1 cellular context compared by ENCODE assay signal in the genomic region with DNA sequence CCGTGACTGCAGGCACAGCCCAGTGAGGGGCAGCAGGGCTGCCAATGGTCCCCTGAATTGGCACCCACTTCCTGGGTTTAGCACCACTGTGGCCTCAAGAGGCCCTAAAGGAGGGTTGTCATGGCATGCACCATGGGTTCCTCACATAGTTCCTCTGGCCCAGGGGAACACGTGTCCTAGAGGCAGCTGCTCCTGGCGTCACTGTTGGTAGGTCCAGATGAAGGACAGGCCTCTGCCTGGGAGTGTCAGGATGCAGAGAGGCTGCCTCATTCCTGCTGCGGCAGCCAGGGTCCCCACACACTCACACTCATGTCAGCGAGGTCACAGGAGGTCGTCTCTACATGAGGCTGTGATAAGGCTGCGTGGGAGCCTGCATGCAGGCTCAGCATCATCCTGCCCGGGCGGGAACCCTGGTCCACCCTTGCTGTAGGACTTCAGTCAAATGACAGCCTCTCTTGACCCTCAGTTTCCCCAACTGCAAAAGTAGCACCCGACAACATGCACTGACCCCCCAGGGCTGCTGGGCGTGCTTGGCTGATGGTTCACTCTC.
TF ChIP-seq lines count a peak whose summit lies in the region.

No MANE protein-coding gene starts in this region.

TF ChIP-seq in K562, 482 proteins besides CTCF, POLR2A, EP300 and RAD21 (continues in another document):
- no peak for TF ChIP-seq E2F1 (CRISPR knock-in tag; IDR thresholded peaks at IDR 0.05)
- no peak for TF ChIP-seq ERF (CRISPR knock-in tag; IDR thresholded peaks at IDR 0.05)
- 0 out of 2 replicates have a peak, but pooled peaks have one; percentile 20 for TF ChIP-seq TCF3 (CRISPR knock-in tag; IDR thresholded peaks at IDR 0.05)
- TF ChIP-seq MAFG (tag; conservative IDR thresholded peaks at IDR 0.05) = no peak
- no peak for TF ChIP-seq ZNF764 (CRISPR knock-in tag; IDR thresholded peaks at IDR 0.05; ENCODE audit: low read depth)
- TF ChIP-seq SRSF1 (IDR thresholded peaks at IDR 0.05; ENCODE audit: low read depth, low read length) = no peak
- TF ChIP-seq TCFL5 (CRISPR knock-in tag; conservative IDR thresholded peaks at IDR 0.05) = no peak
- TF ChIP-seq ESRRA (IDR thresholded peaks at IDR 0.05; ENCODE audit: borderline replicate concordance, low read depth) = no peak
- TF ChIP-seq ZFP30 (CRISPR knock-in tag; IDR thresholded peaks at IDR 0.05; ENCODE audit: borderline replicate concordance) = no peak
- TF ChIP-seq MEF2D (tag; conservative IDR thresholded peaks at IDR 0.05; ENCODE audit: low read depth) = no peak
- no peak for TF ChIP-seq ZNF655 (CRISPR knock-in tag; IDR thresholded peaks at IDR 0.05)
- no peak for TF ChIP-seq RB1 (IDR thresholded peaks at IDR 0.05; ENCODE audit: low read depth)
- TF ChIP-seq BRD9 (IDR thresholded peaks at IDR 0.05; ENCODE audit: low read depth, partially characterized antibody) = no peak
- no peak for TF ChIP-seq ZBTB11 (CRISPR knock-in tag; IDR thresholded peaks at IDR 0.05)
- peak in 1 of 2 experiments; percentile 14; a peak in 1 of 4 replicates for TF ChIP-seq KDM1A (IDR thresholded peaks at IDR 0.05)
- no peak for TF ChIP-seq ZNF280A (IDR thresholded peaks at IDR 0.05; ENCODE audit: low read depth, partially characterized antibody)
- TF ChIP-seq PTBP1 (IDR thresholded peaks at IDR 0.05; ENCODE audit: low read depth, low read length) = no peak
- no peak for TF ChIP-seq ZNF133 (CRISPR knock-in tag; IDR thresholded peaks at IDR 0.05)
- no peak for TF ChIP-seq BMI1 (IDR thresholded peaks at IDR 0.05; ENCODE audit: low read length)
- no peak for TF ChIP-seq CCAR2 (IDR thresholded peaks at IDR 0.05; ENCODE audit: low read depth, low read length)
- peak; percentile 9; the same call in 1 of the 2 replicates for TF ChIP-seq MGA (IDR thresholded peaks at IDR 0.05)
- no peak for TF ChIP-seq ZNF24 (IDR thresholded peaks at IDR 0.05)
- TF ChIP-seq E2F6 (IDR thresholded peaks at IDR 0.05; ENCODE audit: borderline replicate concordance in 1 of 2, extremely low read depth in 1 of 2, insufficient read depth in 1 of 2, insufficient read length in 1 of 2, low read depth in 1 of 2, low read length in 1 of 2, poor library complexity in 1 of 2, severe bottlenecking in 1 of 2) = peak in 1 of 2 experiments; percentile 8
- TF ChIP-seq, protein P1, sequence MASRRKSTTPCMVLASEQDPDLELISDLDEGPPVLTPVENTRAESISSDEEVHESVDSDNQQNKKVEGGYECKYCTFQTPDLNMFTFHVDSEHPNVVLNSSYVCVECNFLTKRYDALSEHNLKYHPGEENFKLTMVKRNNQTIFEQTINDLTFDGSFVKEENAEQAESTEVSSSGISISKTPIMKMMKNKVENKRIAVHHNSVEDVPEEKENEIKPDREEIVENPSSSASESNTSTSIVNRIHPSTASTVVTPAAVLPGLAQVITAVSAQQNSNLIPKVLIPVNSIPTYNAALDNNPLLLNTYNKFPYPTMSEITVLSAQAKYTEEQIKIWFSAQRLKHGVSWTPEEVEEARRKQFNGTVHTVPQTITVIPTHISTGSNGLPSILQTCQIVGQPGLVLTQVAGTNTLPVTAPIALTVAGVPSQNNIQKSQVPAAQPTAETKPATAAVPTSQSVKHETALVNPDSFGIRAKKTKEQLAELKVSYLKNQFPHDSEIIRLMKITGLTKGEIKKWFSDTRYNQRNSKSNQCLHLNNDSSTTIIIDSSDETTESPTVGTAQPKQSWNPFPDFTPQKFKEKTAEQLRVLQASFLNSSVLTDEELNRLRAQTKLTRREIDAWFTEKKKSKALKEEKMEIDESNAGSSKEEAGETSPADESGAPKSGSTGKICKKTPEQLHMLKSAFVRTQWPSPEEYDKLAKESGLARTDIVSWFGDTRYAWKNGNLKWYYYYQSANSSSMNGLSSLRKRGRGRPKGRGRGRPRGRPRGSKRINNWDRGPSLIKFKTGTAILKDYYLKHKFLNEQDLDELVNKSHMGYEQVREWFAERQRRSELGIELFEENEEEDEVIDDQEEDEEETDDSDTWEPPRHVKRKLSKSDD (conservative IDR thresholded peaks at IDR 0.05; ENCODE audit: low read length) = no peak
- no peak for TF ChIP-seq ADNP (tag; IDR thresholded peaks at IDR 0.05)
- TF ChIP-seq PATZ1 (CRISPR knock-in tag; IDR thresholded peaks at IDR 0.05; ENCODE audit: borderline replicate concordance) = no peak
